In the genomic region with DNA sequence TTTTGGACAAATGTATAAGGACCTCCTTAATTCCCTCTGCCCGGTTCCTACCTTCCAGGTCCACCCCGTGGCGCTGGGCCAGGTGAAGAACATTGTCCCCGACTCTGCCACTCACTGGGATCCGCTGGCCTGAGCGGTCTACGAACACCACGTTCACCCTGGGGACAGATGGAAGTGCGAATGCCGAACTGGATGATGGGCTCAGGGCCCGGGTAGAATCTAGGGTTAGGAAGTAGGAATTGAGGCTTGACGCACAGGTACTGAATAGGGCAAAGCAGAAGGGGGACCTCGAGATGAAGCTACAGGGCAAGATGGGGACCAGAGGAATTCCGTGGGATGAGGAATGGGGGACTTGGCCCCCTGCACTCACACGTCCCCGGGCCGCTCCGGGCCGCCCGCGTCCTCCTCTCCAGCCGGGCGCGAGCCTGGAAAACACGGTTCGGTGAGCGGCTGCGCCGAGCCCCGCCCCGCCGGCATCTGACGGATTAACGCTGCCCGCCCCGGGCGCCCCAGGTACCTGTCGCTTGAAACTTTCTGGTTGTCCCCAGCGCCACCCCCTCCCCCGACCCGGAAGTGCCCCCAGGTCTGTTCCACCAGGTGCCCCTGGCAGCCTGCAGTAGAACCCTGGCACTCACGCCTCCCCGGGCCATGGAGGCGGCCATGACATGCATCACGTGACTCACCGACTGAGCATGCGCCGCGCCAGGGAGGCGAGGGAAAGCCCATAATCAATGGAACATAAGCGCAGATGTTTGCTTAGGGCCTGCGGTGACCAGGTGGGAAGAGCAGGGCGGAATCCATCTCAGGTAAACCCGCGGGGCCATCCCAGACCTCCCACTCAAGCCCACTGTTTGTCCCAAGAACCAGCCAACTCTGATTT, we compare ENCODE assay signal across 1 cellular context.
TF ChIP-seq lines count a peak whose summit lies in the region.

A gene (minus strand): TSS at position 681 of the 880 bp plus-strand sequence. CDS start 19 bp downstream, at position 662.

TF ChIP-seq in HEK293, 187 proteins besides CTCF, POLR2A, EP300 and RAD21 (continued from another document and continues in another):
- TF ChIP-seq, protein P1, sequence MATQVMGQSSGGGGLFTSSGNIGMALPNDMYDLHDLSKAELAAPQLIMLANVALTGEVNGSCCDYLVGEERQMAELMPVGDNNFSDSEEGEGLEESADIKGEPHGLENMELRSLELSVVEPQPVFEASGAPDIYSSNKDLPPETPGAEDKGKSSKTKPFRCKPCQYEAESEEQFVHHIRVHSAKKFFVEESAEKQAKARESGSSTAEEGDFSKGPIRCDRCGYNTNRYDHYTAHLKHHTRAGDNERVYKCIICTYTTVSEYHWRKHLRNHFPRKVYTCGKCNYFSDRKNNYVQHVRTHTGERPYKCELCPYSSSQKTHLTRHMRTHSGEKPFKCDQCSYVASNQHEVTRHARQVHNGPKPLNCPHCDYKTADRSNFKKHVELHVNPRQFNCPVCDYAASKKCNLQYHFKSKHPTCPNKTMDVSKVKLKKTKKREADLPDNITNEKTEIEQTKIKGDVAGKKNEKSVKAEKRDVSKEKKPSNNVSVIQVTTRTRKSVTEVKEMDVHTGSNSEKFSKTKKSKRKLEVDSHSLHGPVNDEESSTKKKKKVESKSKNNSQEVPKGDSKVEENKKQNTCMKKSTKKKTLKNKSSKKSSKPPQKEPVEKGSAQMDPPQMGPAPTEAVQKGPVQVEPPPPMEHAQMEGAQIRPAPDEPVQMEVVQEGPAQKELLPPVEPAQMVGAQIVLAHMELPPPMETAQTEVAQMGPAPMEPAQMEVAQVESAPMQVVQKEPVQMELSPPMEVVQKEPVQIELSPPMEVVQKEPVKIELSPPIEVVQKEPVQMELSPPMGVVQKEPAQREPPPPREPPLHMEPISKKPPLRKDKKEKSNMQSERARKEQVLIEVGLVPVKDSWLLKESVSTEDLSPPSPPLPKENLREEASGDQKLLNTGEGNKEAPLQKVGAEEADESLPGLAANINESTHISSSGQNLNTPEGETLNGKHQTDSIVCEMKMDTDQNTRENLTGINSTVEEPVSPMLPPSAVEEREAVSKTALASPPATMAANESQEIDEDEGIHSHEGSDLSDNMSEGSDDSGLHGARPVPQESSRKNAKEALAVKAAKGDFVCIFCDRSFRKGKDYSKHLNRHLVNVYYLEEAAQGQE (tag by site-specific recombination; IDR thresholded peaks at IDR 0.05), result peak; percentile 29; the same call in 1 of the 2 replicates
- TF ChIP-seq ZNF391 (tag by site-specific recombination; IDR thresholded peaks at IDR 0.05; ENCODE audit: borderline replicate concordance, low read depth), result no peak; the same call in 1 of the 2 replicates
- TF ChIP-seq ZNF664 (tag by site-specific recombination; IDR thresholded peaks at IDR 0.05), result 0 out of 2 replicates have a peak, but pooled peaks have one; percentile 29
- no peak for TF ChIP-seq ZIC2 (tag by site-specific recombination; IDR thresholded peaks at IDR 0.05)
- TF ChIP-seq, protein P2, sequence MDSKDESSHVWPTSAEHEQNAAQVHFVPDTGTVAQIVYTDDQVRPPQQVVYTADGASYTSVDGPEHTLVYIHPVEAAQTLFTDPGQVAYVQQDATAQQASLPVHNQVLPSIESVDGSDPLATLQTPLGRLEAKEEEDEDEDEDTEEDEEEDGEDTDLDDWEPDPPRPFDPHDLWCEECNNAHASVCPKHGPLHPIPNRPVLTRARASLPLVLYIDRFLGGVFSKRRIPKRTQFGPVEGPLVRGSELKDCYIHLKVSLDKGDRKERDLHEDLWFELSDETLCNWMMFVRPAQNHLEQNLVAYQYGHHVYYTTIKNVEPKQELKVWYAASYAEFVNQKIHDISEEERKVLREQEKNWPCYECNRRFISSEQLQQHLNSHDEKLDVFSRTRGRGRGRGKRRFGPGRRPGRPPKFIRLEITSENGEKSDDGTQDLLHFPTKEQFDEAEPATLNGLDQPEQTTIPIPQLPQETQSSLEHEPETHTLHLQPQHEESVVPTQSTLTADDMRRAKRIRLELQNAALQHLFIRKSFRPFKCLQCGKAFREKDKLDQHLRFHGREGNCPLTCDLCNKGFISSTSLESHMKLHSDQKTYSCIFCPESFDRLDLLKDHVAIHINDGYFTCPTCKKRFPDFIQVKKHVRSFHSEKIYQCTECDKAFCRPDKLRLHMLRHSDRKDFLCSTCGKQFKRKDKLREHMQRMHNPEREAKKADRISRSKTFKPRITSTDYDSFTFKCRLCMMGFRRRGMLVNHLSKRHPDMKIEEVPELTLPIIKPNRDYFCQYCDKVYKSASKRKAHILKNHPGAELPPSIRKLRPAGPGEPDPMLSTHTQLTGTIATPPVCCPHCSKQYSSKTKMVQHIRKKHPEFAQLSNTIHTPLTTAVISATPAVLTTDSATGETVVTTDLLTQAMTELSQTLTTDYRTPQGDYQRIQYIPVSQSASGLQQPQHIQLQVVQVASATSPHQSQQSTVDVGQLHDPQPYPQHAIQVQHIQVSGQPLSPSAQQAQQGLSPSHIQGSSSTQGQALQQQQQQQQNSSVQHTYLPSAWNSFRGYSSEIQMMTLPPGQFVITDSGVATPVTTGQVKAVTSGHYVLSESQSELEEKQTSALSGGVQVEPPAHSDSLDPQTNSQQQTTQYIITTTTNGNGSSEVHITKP (tag by site-specific recombination; IDR thresholded peaks at IDR 0.05), result peak; percentile 77
- no peak for TF ChIP-seq HOXD13 (CRISPR knock-in tag; IDR thresholded peaks at IDR 0.05; ENCODE audit: borderline replicate concordance)
- TF ChIP-seq ZEB2 (tag by site-specific recombination; IDR thresholded peaks at IDR 0.05), result peak; percentile 71
- peak; percentile 63; the same call in 1 of the 2 replicates for TF ChIP-seq KLF16 (tag by site-specific recombination; IDR thresholded peaks at IDR 0.05)
- peak; percentile 98 for TF ChIP-seq ZBTB20 (tag by site-specific recombination; IDR thresholded peaks at IDR 0.05)
- no peak for TF ChIP-seq ZNF169 (tag by site-specific recombination; IDR thresholded peaks at IDR 0.05)
- TF ChIP-seq EGR2 (tag by site-specific recombination; IDR thresholded peaks at IDR 0.05; ENCODE audit: low read depth), result 0 out of 2 replicates have a peak, but pooled peaks have one; percentile 9
- peak; percentile 79 for TF ChIP-seq SP3 (tag by site-specific recombination; IDR thresholded peaks at IDR 0.05)
- TF ChIP-seq, protein P3, sequence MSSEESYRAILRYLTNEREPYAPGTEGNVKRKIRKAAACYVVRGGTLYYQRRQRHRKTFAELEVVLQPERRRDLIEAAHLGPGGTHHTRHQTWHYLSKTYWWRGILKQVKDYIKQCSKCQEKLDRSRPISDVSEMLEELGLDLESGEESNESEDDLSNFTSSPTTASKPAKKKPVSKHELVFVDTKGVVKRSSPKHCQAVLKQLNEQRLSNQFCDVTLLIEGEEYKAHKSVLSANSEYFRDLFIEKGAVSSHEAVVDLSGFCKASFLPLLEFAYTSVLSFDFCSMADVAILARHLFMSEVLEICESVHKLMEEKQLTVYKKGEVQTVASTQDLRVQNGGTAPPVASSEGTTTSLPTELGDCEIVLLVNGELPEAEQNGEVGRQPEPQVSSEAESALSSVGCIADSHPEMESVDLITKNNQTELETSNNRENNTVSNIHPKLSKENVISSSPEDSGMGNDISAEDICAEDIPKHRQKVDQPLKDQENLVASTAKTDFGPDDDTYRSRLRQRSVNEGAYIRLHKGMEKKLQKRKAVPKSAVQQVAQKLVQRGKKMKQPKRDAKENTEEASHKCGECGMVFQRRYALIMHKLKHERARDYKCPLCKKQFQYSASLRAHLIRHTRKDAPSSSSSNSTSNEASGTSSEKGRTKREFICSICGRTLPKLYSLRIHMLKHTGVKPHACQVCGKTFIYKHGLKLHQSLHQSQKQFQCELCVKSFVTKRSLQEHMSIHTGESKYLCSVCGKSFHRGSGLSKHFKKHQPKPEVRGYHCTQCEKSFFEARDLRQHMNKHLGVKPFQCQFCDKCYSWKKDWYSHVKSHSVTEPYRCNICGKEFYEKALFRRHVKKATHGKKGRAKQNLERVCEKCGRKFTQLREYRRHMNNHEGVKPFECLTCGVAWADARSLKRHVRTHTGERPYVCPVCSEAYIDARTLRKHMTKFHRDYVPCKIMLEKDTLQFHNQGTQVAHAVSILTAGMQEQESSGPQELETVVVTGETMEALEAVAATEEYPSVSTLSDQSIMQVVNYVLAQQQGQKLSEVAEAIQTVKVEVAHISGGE (tag by site-specific recombination; conservative IDR thresholded peaks at IDR 0.05; ENCODE audit: low read depth), result peak; percentile 77
- TF ChIP-seq, protein P4, sequence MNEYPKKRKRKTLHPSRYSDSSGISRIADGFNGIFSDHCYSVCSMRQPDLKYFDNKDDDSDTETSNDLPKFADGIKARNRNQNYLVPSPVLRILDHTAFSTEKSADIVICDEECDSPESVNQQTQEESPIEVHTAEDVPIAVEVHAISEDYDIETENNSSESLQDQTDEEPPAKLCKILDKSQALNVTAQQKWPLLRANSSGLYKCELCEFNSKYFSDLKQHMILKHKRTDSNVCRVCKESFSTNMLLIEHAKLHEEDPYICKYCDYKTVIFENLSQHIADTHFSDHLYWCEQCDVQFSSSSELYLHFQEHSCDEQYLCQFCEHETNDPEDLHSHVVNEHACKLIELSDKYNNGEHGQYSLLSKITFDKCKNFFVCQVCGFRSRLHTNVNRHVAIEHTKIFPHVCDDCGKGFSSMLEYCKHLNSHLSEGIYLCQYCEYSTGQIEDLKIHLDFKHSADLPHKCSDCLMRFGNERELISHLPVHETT (tag by site-specific recombination; IDR thresholded peaks at IDR 0.05), result peak; percentile 80; the same call in 1 of the 2 replicates
- 0 out of 2 replicates have a peak, but pooled peaks have one; percentile 37 for TF ChIP-seq ZNF600 (tag by site-specific recombination; IDR thresholded peaks at IDR 0.05)
- TF ChIP-seq ZXDB (tag by site-specific recombination; IDR thresholded peaks at IDR 0.05), result peak; percentile 92
- TF ChIP-seq ZNF777 (tag by site-specific recombination; IDR thresholded peaks at IDR 0.05; ENCODE audit: borderline replicate concordance), result no peak
- no peak for TF ChIP-seq RBAK (tag by site-specific recombination; IDR thresholded peaks at IDR 0.05)
- no peak for TF ChIP-seq ZNF830 (tag by site-specific recombination; IDR thresholded peaks at IDR 0.05; ENCODE audit: low read depth)
- TF ChIP-seq ZBTB21 (tag by site-specific recombination; IDR thresholded peaks at IDR 0.05), result 0 out of 2 replicates have a peak, but pooled peaks have one; percentile 27
- no peak for TF ChIP-seq SCRT1 (tag by site-specific recombination; IDR thresholded peaks at IDR 0.05; ENCODE audit: borderline replicate concordance)
- TF ChIP-seq, protein P5, sequence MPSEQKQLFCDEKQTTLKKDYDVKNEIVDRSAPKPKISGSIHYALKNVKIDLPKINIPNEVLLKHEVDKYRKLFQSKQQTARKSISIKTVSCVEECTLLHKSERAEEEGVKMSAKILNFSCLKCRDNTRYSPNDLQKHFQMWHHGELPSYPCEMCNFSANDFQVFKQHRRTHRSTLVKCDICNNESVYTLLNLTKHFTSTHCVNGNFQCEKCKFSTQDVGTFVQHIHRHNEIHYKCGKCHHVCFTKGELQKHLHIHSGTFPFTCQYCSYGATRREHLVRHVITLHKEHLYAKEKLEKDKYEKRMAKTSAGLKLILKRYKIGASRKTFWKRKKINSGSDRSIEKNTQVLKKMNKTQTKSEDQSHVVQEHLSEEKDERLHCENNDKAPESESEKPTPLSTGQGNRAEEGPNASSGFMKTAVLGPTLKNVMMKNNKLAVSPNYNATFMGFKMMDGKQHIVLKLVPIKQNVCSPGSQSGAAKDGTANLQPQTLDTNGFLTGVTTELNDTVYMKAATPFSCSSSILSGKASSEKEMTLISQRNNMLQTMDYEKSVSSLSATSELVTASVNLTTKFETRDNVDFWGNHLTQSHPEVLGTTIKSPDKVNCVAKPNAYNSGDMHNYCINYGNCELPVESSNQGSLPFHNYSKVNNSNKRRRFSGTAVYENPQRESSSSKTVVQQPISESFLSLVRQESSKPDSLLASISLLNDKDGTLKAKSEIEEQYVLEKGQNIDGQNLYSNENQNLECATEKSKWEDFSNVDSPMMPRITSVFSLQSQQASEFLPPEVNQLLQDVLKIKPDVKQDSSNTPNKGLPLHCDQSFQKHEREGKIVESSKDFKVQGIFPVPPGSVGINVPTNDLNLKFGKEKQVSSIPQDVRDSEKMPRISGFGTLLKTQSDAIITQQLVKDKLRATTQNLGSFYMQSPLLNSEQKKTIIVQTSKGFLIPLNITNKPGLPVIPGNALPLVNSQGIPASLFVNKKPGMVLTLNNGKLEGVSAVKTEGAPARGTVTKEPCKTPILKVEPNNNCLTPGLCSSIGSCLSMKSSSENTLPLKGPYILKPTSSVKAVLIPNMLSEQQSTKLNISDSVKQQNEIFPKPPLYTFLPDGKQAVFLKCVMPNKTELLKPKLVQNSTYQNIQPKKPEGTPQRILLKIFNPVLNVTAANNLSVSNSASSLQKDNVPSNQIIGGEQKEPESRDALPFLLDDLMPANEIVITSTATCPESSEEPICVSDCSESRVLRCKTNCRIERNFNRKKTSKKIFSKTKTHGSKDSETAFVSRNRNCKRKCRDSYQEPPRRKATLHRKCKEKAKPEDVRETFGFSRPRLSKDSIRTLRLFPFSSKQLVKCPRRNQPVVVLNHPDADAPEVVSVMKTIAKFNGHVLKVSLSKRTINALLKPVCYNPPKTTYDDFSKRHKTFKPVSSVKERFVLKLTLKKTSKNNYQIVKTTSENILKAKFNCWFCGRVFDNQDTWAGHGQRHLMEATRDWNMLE (tag by site-specific recombination; conservative IDR thresholded peaks at IDR 0.05; ENCODE audit: low read depth), result peak; percentile 52; the same call in 1 of the 2 replicates
- TF ChIP-seq, protein P6, sequence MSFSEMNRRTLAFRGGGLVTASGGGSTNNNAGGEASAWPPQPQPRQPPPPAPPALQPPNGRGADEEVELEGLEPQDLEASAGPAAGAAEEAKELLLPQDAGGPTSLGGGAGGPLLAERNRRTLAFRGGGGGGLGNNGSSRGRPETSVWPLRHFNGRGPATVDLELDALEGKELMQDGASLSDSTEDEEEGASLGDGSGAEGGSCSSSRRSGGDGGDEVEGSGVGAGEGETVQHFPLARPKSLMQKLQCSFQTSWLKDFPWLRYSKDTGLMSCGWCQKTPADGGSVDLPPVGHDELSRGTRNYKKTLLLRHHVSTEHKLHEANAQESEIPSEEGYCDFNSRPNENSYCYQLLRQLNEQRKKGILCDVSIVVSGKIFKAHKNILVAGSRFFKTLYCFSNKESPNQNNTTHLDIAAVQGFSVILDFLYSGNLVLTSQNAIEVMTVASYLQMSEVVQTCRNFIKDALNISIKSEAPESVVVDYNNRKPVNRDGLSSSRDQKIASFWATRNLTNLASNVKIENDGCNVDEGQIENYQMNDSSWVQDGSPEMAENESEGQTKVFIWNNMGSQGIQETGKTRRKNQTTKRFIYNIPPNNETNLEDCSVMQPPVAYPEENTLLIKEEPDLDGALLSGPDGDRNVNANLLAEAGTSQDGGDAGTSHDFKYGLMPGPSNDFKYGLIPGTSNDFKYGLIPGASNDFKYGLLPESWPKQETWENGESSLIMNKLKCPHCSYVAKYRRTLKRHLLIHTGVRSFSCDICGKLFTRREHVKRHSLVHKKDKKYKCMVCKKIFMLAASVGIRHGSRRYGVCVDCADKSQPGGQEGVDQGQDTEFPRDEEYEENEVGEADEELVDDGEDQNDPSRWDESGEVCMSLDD (tag by site-specific recombination; IDR thresholded peaks at IDR 0.05), result peak; percentile 38; the same call in 1 of the 2 replicates
- TF ChIP-seq, protein P7, sequence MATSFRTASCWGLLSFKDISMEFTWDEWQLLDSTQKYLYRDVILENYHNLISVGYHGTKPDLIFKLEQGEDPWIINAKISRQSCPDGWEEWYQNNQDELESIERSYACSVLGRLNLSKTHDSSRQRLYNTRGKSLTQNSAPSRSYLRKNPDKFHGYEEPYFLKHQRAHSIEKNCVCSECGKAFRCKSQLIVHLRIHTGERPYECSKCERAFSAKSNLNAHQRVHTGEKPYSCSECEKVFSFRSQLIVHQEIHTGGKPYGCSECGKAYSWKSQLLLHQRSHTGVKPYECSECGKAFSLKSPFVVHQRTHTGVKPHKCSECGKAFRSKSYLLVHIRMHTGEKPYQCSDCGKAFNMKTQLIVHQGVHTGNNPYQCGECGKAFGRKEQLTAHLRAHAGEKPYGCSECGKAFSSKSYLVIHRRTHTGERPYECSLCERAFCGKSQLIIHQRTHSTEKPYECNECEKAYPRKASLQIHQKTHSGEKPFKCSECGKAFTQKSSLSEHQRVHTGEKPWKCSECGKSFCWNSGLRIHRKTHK (tag by site-specific recombination; IDR thresholded peaks at IDR 0.05), result no peak
